1 cellular context compared by ENCODE assay signal in the genomic region with DNA sequence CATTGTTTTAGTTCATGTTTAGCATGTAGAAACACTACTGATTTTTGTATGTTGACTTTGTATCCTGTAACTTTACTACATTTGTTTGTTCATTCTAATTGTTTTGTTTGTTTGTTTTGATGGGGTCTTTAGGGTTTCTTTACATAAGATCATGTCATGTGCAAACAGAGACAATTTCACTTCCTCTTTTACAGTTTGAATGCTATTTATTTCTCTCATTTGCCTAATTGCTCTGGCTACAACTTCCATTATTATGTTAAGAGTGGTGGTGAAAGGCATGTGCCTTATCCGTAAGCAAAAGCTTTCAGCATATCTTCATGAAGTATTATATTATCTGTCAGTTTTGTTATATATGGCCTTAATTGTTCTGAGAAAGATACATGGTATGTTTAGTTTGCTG.
TF ChIP-seq lines count a peak whose summit lies in the region.

No MANE protein-coding gene starts in this region.

TF ChIP-seq in GM12878, 131 proteins besides CTCF, POLR2A, EP300 and RAD21 (continued from another document):
- TF ChIP-seq, protein P1, sequence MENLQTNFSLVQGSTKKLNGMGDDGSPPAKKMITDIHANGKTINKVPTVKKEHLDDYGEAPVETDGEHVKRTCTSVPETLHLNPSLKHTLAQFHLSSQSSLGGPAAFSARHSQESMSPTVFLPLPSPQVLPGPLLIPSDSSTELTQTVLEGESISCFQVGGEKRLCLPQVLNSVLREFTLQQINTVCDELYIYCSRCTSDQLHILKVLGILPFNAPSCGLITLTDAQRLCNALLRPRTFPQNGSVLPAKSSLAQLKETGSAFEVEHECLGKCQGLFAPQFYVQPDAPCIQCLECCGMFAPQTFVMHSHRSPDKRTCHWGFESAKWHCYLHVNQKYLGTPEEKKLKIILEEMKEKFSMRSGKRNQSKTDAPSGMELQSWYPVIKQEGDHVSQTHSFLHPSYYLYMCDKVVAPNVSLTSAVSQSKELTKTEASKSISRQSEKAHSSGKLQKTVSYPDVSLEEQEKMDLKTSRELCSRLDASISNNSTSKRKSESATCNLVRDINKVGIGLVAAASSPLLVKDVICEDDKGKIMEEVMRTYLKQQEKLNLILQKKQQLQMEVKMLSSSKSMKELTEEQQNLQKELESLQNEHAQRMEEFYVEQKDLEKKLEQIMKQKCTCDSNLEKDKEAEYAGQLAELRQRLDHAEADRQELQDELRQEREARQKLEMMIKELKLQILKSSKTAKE (IDR thresholded peaks at IDR 0.05; ENCODE audit: low read depth, poor library complexity, severe bottlenecking): no peak
- TF ChIP-seq SMAD1 (IDR thresholded peaks at IDR 0.05; ENCODE audit: low read depth, partially characterized antibody) (no peak), SREBF1 (IDR thresholded peaks at IDR 0.05; ENCODE audit: low read length) (no peak), ZBTB11 (CRISPR knock-in tag; IDR thresholded peaks at IDR 0.05) (no peak), BACH1 (IDR thresholded peaks at IDR 0.05; ENCODE audit: borderline replicate concordance) (no peak; the same call in 1 of the 2 replicates), DPF2 (IDR thresholded peaks at IDR 0.05) (peak; percentile 78), FOXM1 (IDR thresholded peaks at IDR 0.05; ENCODE audit: low read depth, low read length) (no peak), PML (IDR thresholded peaks at IDR 0.05; ENCODE audit: low read length) (no peak), HCFC1 (IDR thresholded peaks at IDR 0.05; ENCODE audit: low read length) (no peak), SRF (IDR thresholded peaks at IDR 0.05; ENCODE audit: low read depth in 2 of 2, low read length in 2 of 2) (no peak), GABPA (IDR thresholded peaks at IDR 0.05; ENCODE audit: low read depth) (no peak), IRF3 (IDR thresholded peaks at IDR 0.05) (no peak), BHLHE40 (IDR thresholded peaks at IDR 0.05; ENCODE audit: borderline replicate concordance in 1 of 2, low read depth in 2 of 2, low read length in 1 of 2) (peak; percentile 74 to 91; a peak in 3 of 4 replicates), PAX8 (IDR thresholded peaks at IDR 0.05) (no peak), ZBTB40 (IDR thresholded peaks at IDR 0.05; ENCODE audit: borderline replicate concordance) (no peak; the same call in 1 of the 2 replicates)
- TF ChIP-seq, protein P2, sequence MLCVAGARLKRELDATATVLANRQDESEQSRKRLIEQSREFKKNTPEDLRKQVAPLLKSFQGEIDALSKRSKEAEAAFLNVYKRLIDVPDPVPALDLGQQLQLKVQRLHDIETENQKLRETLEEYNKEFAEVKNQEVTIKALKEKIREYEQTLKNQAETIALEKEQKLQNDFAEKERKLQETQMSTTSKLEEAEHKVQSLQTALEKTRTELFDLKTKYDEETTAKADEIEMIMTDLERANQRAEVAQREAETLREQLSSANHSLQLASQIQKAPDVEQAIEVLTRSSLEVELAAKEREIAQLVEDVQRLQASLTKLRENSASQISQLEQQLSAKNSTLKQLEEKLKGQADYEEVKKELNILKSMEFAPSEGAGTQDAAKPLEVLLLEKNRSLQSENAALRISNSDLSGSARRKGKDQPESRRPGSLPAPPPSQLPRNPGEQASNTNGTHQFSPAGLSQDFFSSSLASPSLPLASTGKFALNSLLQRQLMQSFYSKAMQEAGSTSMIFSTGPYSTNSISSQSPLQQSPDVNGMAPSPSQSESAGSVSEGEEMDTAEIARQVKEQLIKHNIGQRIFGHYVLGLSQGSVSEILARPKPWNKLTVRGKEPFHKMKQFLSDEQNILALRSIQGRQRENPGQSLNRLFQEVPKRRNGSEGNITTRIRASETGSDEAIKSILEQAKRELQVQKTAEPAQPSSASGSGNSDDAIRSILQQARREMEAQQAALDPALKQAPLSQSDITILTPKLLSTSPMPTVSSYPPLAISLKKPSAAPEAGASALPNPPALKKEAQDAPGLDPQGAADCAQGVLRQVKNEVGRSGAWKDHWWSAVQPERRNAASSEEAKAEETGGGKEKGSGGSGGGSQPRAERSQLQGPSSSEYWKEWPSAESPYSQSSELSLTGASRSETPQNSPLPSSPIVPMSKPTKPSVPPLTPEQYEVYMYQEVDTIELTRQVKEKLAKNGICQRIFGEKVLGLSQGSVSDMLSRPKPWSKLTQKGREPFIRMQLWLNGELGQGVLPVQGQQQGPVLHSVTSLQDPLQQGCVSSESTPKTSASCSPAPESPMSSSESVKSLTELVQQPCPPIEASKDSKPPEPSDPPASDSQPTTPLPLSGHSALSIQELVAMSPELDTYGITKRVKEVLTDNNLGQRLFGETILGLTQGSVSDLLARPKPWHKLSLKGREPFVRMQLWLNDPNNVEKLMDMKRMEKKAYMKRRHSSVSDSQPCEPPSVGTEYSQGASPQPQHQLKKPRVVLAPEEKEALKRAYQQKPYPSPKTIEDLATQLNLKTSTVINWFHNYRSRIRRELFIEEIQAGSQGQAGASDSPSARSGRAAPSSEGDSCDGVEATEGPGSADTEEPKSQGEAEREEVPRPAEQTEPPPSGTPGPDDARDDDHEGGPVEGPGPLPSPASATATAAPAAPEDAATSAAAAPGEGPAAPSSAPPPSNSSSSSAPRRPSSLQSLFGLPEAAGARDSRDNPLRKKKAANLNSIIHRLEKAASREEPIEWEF (IDR thresholded peaks at IDR 0.05; ENCODE audit: insufficient replicate concordance, low read depth, low read length): no peak
- TF ChIP-seq, protein P3, sequence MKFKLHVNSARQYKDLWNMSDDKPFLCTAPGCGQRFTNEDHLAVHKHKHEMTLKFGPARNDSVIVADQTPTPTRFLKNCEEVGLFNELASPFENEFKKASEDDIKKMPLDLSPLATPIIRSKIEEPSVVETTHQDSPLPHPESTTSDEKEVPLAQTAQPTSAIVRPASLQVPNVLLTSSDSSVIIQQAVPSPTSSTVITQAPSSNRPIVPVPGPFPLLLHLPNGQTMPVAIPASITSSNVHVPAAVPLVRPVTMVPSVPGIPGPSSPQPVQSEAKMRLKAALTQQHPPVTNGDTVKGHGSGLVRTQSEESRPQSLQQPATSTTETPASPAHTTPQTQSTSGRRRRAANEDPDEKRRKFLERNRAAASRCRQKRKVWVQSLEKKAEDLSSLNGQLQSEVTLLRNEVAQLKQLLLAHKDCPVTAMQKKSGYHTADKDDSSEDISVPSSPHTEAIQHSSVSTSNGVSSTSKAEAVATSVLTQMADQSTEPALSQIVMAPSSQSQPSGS (IDR thresholded peaks at IDR 0.05; ENCODE audit: low read length): no peak
- TF ChIP-seq, protein P4, sequence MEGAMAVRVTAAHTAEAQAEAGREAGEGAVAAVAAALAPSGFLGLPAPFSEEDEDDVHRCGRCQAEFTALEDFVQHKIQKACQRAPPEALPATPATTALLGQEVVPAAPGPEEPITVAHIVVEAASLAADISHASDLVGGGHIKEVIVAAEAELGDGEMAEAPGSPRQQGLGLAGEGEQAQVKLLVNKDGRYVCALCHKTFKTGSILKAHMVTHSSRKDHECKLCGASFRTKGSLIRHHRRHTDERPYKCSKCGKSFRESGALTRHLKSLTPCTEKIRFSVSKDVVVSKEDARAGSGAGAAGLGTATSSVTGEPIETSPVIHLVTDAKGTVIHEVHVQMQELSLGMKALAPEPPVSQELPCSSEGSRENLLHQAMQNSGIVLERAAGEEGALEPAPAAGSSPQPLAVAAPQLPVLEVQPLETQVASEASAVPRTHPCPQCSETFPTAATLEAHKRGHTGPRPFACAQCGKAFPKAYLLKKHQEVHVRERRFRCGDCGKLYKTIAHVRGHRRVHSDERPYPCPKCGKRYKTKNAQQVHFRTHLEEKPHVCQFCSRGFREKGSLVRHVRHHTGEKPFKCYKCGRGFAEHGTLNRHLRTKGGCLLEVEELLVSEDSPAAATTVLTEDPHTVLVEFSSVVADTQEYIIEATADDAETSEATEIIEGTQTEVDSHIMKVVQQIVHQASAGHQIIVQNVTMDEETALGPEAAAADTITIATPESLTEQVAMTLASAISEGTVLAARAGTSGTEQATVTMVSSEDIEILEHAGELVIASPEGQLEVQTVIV (IDR thresholded peaks at IDR 0.05; ENCODE audit: borderline replicate concordance, partially characterized antibody): no peak
TF ChIP-seq in GM12878: peak in this region for 11.
